ENCODE assay signal across 7 cellular contexts in genomic region chr13:56335775-56336174, GRCh38.
"Had no signal": no experiment of that assay in that cellular context is flagged by ENCODE, and none has a peak within 500 bp of the region (broad histone marks: within the 10 kb centered on the region; RNA-seq: fewer than 3 reads in every experiment).

No MANE protein-coding gene starts in this region.

- ATAC-seq: K562 had no signal

- H3K4me2 ChIP-seq: KMS-11 had no signal

- H3K27ac ChIP-seq: HL-60, KMS-11 had no signal

- H3K9ac ChIP-seq: KMS-11 had no signal

- H3K4me3 ChIP-seq: K562 had no signal

- FAIRE-seq: HTR-8/SVneo, K562 had no signal

- DNase-seq: IMR-90, KBM-7, KG1 had no signal
